In the genomic region with DNA sequence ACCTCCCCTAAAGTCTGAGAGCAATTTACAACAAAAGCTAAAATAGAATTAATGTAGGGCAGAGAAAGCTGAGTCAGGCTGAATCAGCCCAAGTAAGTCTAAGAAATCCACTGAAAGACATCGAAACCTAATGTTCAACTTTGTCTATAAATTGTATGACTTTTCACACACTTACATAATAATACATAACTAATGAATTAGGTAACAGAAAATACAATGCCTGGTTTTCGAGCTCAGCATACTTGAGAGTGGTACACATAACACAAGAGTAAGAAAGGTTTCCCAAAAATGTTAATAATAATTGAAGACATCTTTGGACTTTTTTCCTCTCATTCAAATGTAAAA, we compare ENCODE assay signal across 22 cellular contexts. TPM values are rescaled to one million over a fixed set of nuclear protein-coding genes. Genes with fewer than 3 reads are reported as not detected.
DNase-seq lines count a peak whose midpoint lies in the region; ATAC-seq and TF ChIP-seq lines count a peak whose summit lies in the region.
"Had no signal": no experiment of that assay in that cellular context is flagged by ENCODE, and none has a peak within 500 bp of the region (broad histone marks: within the 10 kb centered on the region; RNA-seq: fewer than 3 reads in every experiment).

No MANE protein-coding gene starts in this region.

- H2AFZ ChIP-seq in GM23248, result no peak overlapping the region
- no peak overlapping the region for H2AFZ ChIP-seq in smooth muscle cell (ENCODE audit: low read depth)

- no peak overlapping the region for H3K27ac Mint-ChIP-seq in endothelial cell (ENCODE audit: unreplicated experiment)
- H3K27ac Mint-ChIP-seq: activated CD4-positive, alpha-beta memory T cell treated with anti-CD3 and anti-CD28 coated beads for 36 hours; activated naive CD4-positive, alpha-beta T cell treated with anti-CD3 and anti-CD28 coated beads, Interleukin-2, amount 50 U/mL, for 24 hours; CD14-positive monocyte had no signal

- peak overlapping the region; percentile 69 for H3K4me2 ChIP-seq in GM23248 (ENCODE audit: unreplicated experiment)
- H3K4me2 ChIP-seq in smooth muscle cell, result no peak overlapping the region
- H3K4me2 ChIP-seq: KMS-11 had no signal

- in situ Hi-C loops in GM23248 (cut with MboI), result no loop called here

- H3K9me2 ChIP-seq in GM23248 (ENCODE audit: insufficient read depth), result no peaks in the 10 kb centered on the region

- H3K9me3 Mint-ChIP-seq in endothelial cell (ENCODE audit: unreplicated experiment), result no peaks in the 10 kb centered on the region
- H3K9me3 Mint-ChIP-seq: activated CD4-positive, alpha-beta memory T cell treated with anti-CD3 and anti-CD28 coated beads for 36 hours; activated naive CD4-positive, alpha-beta T cell treated with anti-CD3 and anti-CD28 coated beads, Interleukin-2, amount 50 U/mL, for 24 hours; CD14-positive monocyte had no signal

- H3K36me3 ChIP-seq in GM23248 (ENCODE audit: low read depth) (no peaks in the 10 kb centered on the region; the same call in 1 of the 2 replicates), smooth muscle cell (ENCODE audit: low read depth) (no peaks in the 10 kb centered on the region)
- H3K36me3 ChIP-seq: brain microvascular endothelial cell had no signal

- H3K9me3 ChIP-seq in GM23248 (ENCODE audit: low read depth), result no peaks in the 10 kb centered on the region
- no peaks in the 10 kb centered on the region for H3K9me3 ChIP-seq in smooth muscle cell (replicated peaks; ENCODE audit: low read depth)
- H3K9me3 ChIP-seq: gastroesophageal sphincter, pancreas, testis had no signal

- H4K20me1 ChIP-seq in GM23248 (ENCODE audit: insufficient read depth) (no peaks in the 10 kb centered on the region), smooth muscle cell (ENCODE audit: low read depth) (peaks cover 19% of the 10 kb centered on the region)

- peak; percentile 89 for DNase-seq in GM23248
- peak; percentile 27 for DNase-seq in amniotic epithelial cell (ENCODE audit: low read depth)
- peak; percentile 49 for DNase-seq in fibroblast of pulmonary artery (ENCODE audit: low read depth)
- no peak for DNase-seq in smooth muscle cell (lab: John Stamatoyannopoulos, UW; ENCODE audit: unreplicated experiment)
- no peak for DNase-seq in endothelial cell (ENCODE audit: low spot score)
- DNase-seq in dermis blood vessel endothelial cell, result no peak
- DNase-seq: activated CD4-positive, alpha-beta memory T cell treated with anti-CD3 and anti-CD28 coated beads for 36 hours; activated T-cell treated with anti-CD3 and anti-CD28 coated beads, Interleukin-2, amount 50 U/mL, for 1 hour; brain microvascular endothelial cell; DMS153; left ventricle myocardium superior; NCI-H1092 treated with DMSO at 0.1 percent for 48 hours; NCI-H82; pancreas; small intestine; SW 1271; testis had no signal

- no peak overlapping the region for H3K4me3 Mint-ChIP-seq in endothelial cell (ENCODE audit: unreplicated experiment)
- H3K4me3 Mint-ChIP-seq: activated CD4-positive, alpha-beta memory T cell treated with anti-CD3 and anti-CD28 coated beads for 36 hours; activated naive CD4-positive, alpha-beta T cell treated with anti-CD3 and anti-CD28 coated beads, Interleukin-2, amount 50 U/mL, for 24 hours; CD14-positive monocyte had no signal

- H3K27ac ChIP-seq in GM23248, result peak overlapping the region; percentile 87
- H3K27ac ChIP-seq in smooth muscle cell (ENCODE audit: low read depth), result peak overlapping the region; percentile 25
- H3K27ac ChIP-seq: brain microvascular endothelial cell, gastroesophageal sphincter, KMS-11, pancreas, testis had no signal

- no peaks in the 10 kb centered on the region for H3K27me3 Mint-ChIP-seq in endothelial cell (ENCODE audit: unreplicated experiment)
- H3K27me3 Mint-ChIP-seq: activated CD4-positive, alpha-beta memory T cell treated with anti-CD3 and anti-CD28 coated beads for 36 hours; activated naive CD4-positive, alpha-beta T cell treated with anti-CD3 and anti-CD28 coated beads, Interleukin-2, amount 50 U/mL, for 24 hours had no signal

- 0 out of 2 replicates have a peak overlapping the region, but pooled peaks have one; percentile 26 for H3K4me3 ChIP-seq in GM23248
- no peak overlapping the region for H3K4me3 ChIP-seq in fibroblast of pulmonary artery (replicated peaks; ENCODE audit: low read depth, low read length)
- H3K4me3 ChIP-seq in smooth muscle cell, result no peak overlapping the region
- H3K4me3 ChIP-seq: gastroesophageal sphincter, pancreas, testis had no signal

- no peaks in the 10 kb centered on the region for H3K27me3 ChIP-seq in GM23248 (replicated peaks; ENCODE audit: insufficient read depth)
- no peaks in the 10 kb centered on the region for H3K27me3 ChIP-seq in smooth muscle cell (ENCODE audit: low read depth)
- H3K27me3 ChIP-seq: brain microvascular endothelial cell, gastroesophageal sphincter, pancreas, testis had no signal

- H3F3A ChIP-seq in GM23248 (ENCODE audit: insufficient read depth) (peaks cover 47% of the 10 kb centered on the region), smooth muscle cell (ENCODE audit: low read depth) (no peaks in the 10 kb centered on the region)

- H3K36me3 Mint-ChIP-seq in endothelial cell (ENCODE audit: low read depth, unreplicated experiment), result no peaks in the 10 kb centered on the region
- H3K36me3 Mint-ChIP-seq: CD14-positive monocyte had no signal

- no peaks in the 10 kb centered on the region for H3K4me1 Mint-ChIP-seq in endothelial cell (ENCODE audit: unreplicated experiment)
- H3K4me1 Mint-ChIP-seq: activated naive CD4-positive, alpha-beta T cell treated with anti-CD3 and anti-CD28 coated beads, Interleukin-2, amount 50 U/mL, for 24 hours; CD14-positive monocyte had no signal

- H3K9ac ChIP-seq in GM23248 (peak overlapping the region; percentile 72), smooth muscle cell (ENCODE audit: low read depth) (peak overlapping the region; percentile 9)
- H3K9ac ChIP-seq: KMS-11 had no signal

- no peak for ATAC-seq in HG03175 (IDR thresholded peaks at IDR 0.05; ENCODE audit: unreplicated experiment)
- ATAC-seq: gastroesophageal sphincter, left ventricle myocardium superior, pancreas had no signal

- H3K4me1 ChIP-seq in GM23248 (ENCODE audit: insufficient read depth) (peaks cover 32% of the 10 kb centered on the region), smooth muscle cell (ENCODE audit: low read depth) (no peaks in the 10 kb centered on the region)
- H3K4me1 ChIP-seq: testis had no signal

- TF ChIP-seq CTCF in fibroblast of pulmonary artery (IDR thresholded peaks at IDR 0.05; ENCODE audit: low read length, missing control alignments) (no peak), smooth muscle cell (IDR thresholded peaks at IDR 0.05; ENCODE audit: borderline replicate concordance, insufficient read depth, poor library complexity, severe bottlenecking) (no peak), endothelial cell (IDR thresholded peaks at IDR 0.05; ENCODE audit: unreplicated experiment) (no peak)

- WGBS in GM23248 (ENCODE audit: low coverage in 1 of 2, low lambda C conversion rate in 2 of 2, missing lambda C conversion rate in 2 of 2), 2 experiments, result 2 to 3% methylated on average over 2 of the region's 2 CpGs
- 69% methylated on average over 2 of the region's 2 CpGs for WGBS in smooth muscle cell (ENCODE audit: low lambda C conversion rate)

- peaks cover 82% of the 10 kb centered on the region for H3K79me2 ChIP-seq in GM23248 (ENCODE audit: insufficient read depth)
- H3K79me2 ChIP-seq in smooth muscle cell (ENCODE audit: low read depth), result peaks cover 16% of the 10 kb centered on the region

RNA-seq across cellular contexts. Expression of gene VGLL4, which starts 55.3 kb away (rescaled TPM):
- total RNA-seq in GM23248 (2014; rRNA removed; shearing (Covaris generic)), result 46.5 and 54.9 TPM in 2 replicates
- polyA plus RNA-seq in GM23248 (2016; fragmentation: Nextera tagmentation; extraction: Ambion mirVana) (30.9 and 32.4 TPM in 2 replicates), smooth muscle cell (64.3 and 72.0 TPM in 2 replicates)
- total RNA-seq in smooth muscle cell (109 and 149 TPM in 2 replicates), endothelial cell (ENCODE audit: unreplicated experiment) (120 TPM), dermis blood vessel endothelial cell (76.7 and 79.0 TPM in 2 replicates)

Comparison
In these comparisons a context has a peak if more than half of its experiments do, and no peak if none do; other contexts are left out.
1. DNase-seq: peak in GM23248 (single experiment), amniotic epithelial cell (single experiment) and fibroblast of pulmonary artery (single experiment); none in smooth muscle cell (single experiment), endothelial cell (single experiment) and dermis blood vessel endothelial cell (single experiment).